13 cellular contexts compared by ENCODE assay signal in genomic region chr11:19739872-19740271, GRCh38. TPM values are rescaled to one million over a fixed set of nuclear protein-coding genes. Genes with fewer than 3 reads are reported as not detected.
DNase-seq lines count a peak whose midpoint lies in the region; ATAC-seq and TF ChIP-seq lines count a peak whose summit lies in the region.
"Had no signal": no experiment of that assay in that cellular context is flagged by ENCODE, and none has a peak within 500 bp of the region (broad histone marks: within the 10 kb centered on the region; RNA-seq: fewer than 3 reads in every experiment).

No MANE protein-coding gene starts in this region.

- no peak overlapping the region for H3K14ac ChIP-seq in trophoblast cell (ENCODE audit: low read length)

- no peak for TF ChIP-seq POLR2A in right lobe of liver (IDR thresholded peaks at IDR 0.05)

- H3K23ac ChIP-seq in trophoblast cell (ENCODE audit: low read length): no peak overlapping the region

- no peak overlapping the region for H4K8ac ChIP-seq in trophoblast cell (ENCODE audit: low read depth, low read length)

- peak; percentile 36 for ATAC-seq in Right ventricle myocardium superior (ENCODE audit: poor library complexity)
- ATAC-seq in right lobe of liver: peak in 2 of 4 donors; percentile 17 to 24
- ATAC-seq in HG03097 (IDR thresholded peaks at IDR 0.05; ENCODE audit: low FRiP score, unreplicated experiment): no peak

- no peak overlapping the region for H4K12ac ChIP-seq in trophoblast cell (ENCODE audit: low read depth, low read length)

- CTCF ChIA-PET in OCI-LY7 (lab: Charles Lee; ENCODE audit: unreplicated experiment): no interaction called here

- no peaks in the 10 kb centered on the region for H3K9me3 ChIP-seq in right atrium auricular region
- H3K9me3 ChIP-seq in right lobe of liver: no peaks in the 10 kb centered on the region
- no peaks in the 10 kb centered on the region for H3K9me3 ChIP-seq in OCI-LY7 (ENCODE audit: low read length)
- no peaks in the 10 kb centered on the region for H3K9me3 ChIP-seq in trophoblast cell (ENCODE audit: insufficient read depth, low read depth, low read length)
- H3K9me3 ChIP-seq: HAP-1, vagina had no signal

- H4K20me1 ChIP-seq in OCI-LY7 (ENCODE audit: insufficient read depth, low read length): no peaks in the 10 kb centered on the region

- H3K4me2 ChIP-seq in OCI-LY7 (ENCODE audit: low read length) (no peak overlapping the region), trophoblast cell (ENCODE audit: low read length) (no peak overlapping the region)

- peak in 1 of 2 donors; percentile 34 for TF ChIP-seq CTCF in right atrium auricular region (IDR thresholded peaks at IDR 0.05)
- peak in 3 of 4 donors; percentile 15 to 36 (median 28) for TF ChIP-seq CTCF in right lobe of liver (IDR thresholded peaks at IDR 0.05)
- no peak for TF ChIP-seq CTCF in OCI-LY7 (conservative IDR thresholded peaks at IDR 0.05; ENCODE audit: low read length)

- no TSS peak for BruUV-seq in OCI-LY7 (replicated peaks; lab: Mats Ljungman, UMichigan)

- H3K4me1 Mint-ChIP-seq in activated T-helper 1 cell treated with anti-CD3 and anti-CD28 coated beads, Interleukin-12 subunit alpha, Interleukin-12 subunit beta, Interleukin-2, Interleukin-4 antibody, amounts not matched to agents 30 ng/mL and 10 ng/mL and 1 ng/mL, durations not matched to agents 14 hours and 24 hours and 36 hours (ENCODE audit: low read depth): no peaks in the 10 kb centered on the region
- H3K4me1 Mint-ChIP-seq: activated naive CD4-positive, alpha-beta T cell treated with anti-CD3 and anti-CD28 coated beads, Interleukin-2, amount 10 ng/mL, durations not matched to agents 7 days and 5 days had no signal

- peak overlapping the region in 1 of 2 donors; percentile 5 for H3K27ac ChIP-seq in right atrium auricular region
- H3K27ac ChIP-seq in right lobe of liver: no peak overlapping the region
- no peak overlapping the region for H3K27ac ChIP-seq in OCI-LY7 (ENCODE audit: low read depth, low read length, poor library complexity, severe bottlenecking)
- H3K27ac ChIP-seq in trophoblast cell (ENCODE audit: low read depth, low read length): no peak overlapping the region
- H3K27ac ChIP-seq: vagina had no signal

- H3K27me3 Mint-ChIP-seq in activated T-helper 1 cell treated with anti-CD3 and anti-CD28 coated beads, Interleukin-12 subunit alpha, Interleukin-12 subunit beta, Interleukin-2, Interleukin-4 antibody, amounts not matched to agents 30 ng/mL and 10 ng/mL and 1 ng/mL, durations not matched to agents 14 hours and 24 hours and 36 hours (ENCODE audit: insufficient read depth): peaks cover 10% of the 10 kb centered on the region

- H2AFZ ChIP-seq in OCI-LY7 (ENCODE audit: low read length) (no peak overlapping the region), trophoblast cell (ENCODE audit: insufficient read depth, low read length, poor library complexity) (no peak overlapping the region)

- no peaks in the 10 kb centered on the region for H3K9me2 ChIP-seq in OCI-LY7 (ENCODE audit: insufficient read depth, low read length)

- no peak overlapping the region for H3K27ac Mint-ChIP-seq in activated T-helper 1 cell treated with anti-CD3 and anti-CD28 coated beads, Interleukin-12 subunit alpha, Interleukin-12 subunit beta, Interleukin-2, Interleukin-4 antibody, amounts not matched to agents 30 ng/mL and 10 ng/mL and 1 ng/mL, durations not matched to agents 14 hours and 24 hours and 36 hours
- H3K27ac Mint-ChIP-seq: activated naive CD4-positive, alpha-beta T cell treated with anti-CD3 and anti-CD28 coated beads, Interleukin-2, amount 10 ng/mL, durations not matched to agents 7 days and 5 days had no signal

- no peak overlapping the region for H2AK5ac ChIP-seq in trophoblast cell (ENCODE audit: low read length)

- no peak overlapping the region for H3K4me3 Mint-ChIP-seq in activated T-helper 1 cell treated with anti-CD3 and anti-CD28 coated beads, Interleukin-12 subunit alpha, Interleukin-12 subunit beta, Interleukin-2, Interleukin-4 antibody, amounts not matched to agents 30 ng/mL and 10 ng/mL and 1 ng/mL, durations not matched to agents 14 hours and 24 hours and 36 hours
- H3K4me3 Mint-ChIP-seq: activated naive CD4-positive, alpha-beta T cell treated with anti-CD3 and anti-CD28 coated beads, Interleukin-2, amount 10 ng/mL, durations not matched to agents 7 days and 5 days had no signal

- H3K4me1 ChIP-seq in right atrium auricular region (peaks cover 0 to 50% of the 10 kb centered on the region in 2 donors), right lobe of liver (no peaks in the 10 kb centered on the region), OCI-LY7 (ENCODE audit: insufficient read depth, low read length, poor library complexity, severe bottlenecking) (no peaks in the 10 kb centered on the region), trophoblast cell (ENCODE audit: control insufficient read depth in 1 of 2, insufficient read depth in 2 of 2, low read length in 2 of 2) (peaks cover 0 to 3% of the 10 kb centered on the region in 2 experiments)
- H3K4me1 ChIP-seq: HAP-1 had no signal

- DNase-seq in Right ventricle myocardium superior (no peak), right atrium auricular region (ENCODE audit: low spot score) (no peak), dermis blood vessel endothelial cell (peak; percentile 60), right lobe of liver (no peak), OCI-LY7 (ENCODE audit: low spot score) (no peak), trophoblast cell (no peak)
- DNase-seq in activated T-helper 1 cell treated with anti-CD3 and anti-CD28 coated beads, Interleukin-12 subunit alpha, Interleukin-12 subunit beta, Interleukin-2, Interleukin-4 antibody, amounts not matched to agents 30 ng/mL and 10 ng/mL and 1 ng/mL, durations not matched to agents 14 hours and 24 hours and 36 hours (ENCODE audit: low spot score): no peak
- DNase-seq: activated naive CD4-positive, alpha-beta T cell treated with anti-CD3 and anti-CD28 coated beads, Interleukin-2, amount 10 ng/mL, durations not matched to agents 7 days and 5 days; NCI-H510A treated with DMSO at 0.1 percent for 48 hours; stimulated activated CD4-positive, alpha-beta T cell treated with anti-CD3 and anti-CD28 coated beads, Interleukin-4, amount 100 ng/mL, for 24 hours had no signal

- no peak overlapping the region for H3K18ac ChIP-seq in trophoblast cell (ENCODE audit: low read length)

- no peaks in the 10 kb centered on the region for H3K36me3 ChIP-seq in right atrium auricular region
- no peaks in the 10 kb centered on the region for H3K36me3 ChIP-seq in right lobe of liver
- H3K36me3 ChIP-seq in OCI-LY7 (ENCODE audit: insufficient read depth, low read length): no peaks in the 10 kb centered on the region
- H3K36me3 ChIP-seq in trophoblast cell (ENCODE audit: control insufficient read depth in 1 of 2, insufficient read depth in 2 of 2, low read length in 2 of 2): no peaks in the 10 kb centered on the region
- H3K36me3 ChIP-seq: HAP-1, vagina had no signal

- no peak overlapping the region for H4K91ac ChIP-seq in trophoblast cell (ENCODE audit: low read depth, low read length)

- POLR2A ChIA-PET in OCI-LY7 (lab: Charles Lee): no interaction called here

- H3K9me3 Mint-ChIP-seq in activated T-helper 1 cell treated with anti-CD3 and anti-CD28 coated beads, Interleukin-12 subunit alpha, Interleukin-12 subunit beta, Interleukin-2, Interleukin-4 antibody, amounts not matched to agents 30 ng/mL and 10 ng/mL and 1 ng/mL, durations not matched to agents 14 hours and 24 hours and 36 hours: no peaks in the 10 kb centered on the region
- H3K9me3 Mint-ChIP-seq: activated naive CD4-positive, alpha-beta T cell treated with anti-CD3 and anti-CD28 coated beads, Interleukin-2, amount 10 ng/mL, durations not matched to agents 7 days and 5 days had no signal

- H3K4me3 ChIP-seq in right atrium auricular region: no peak overlapping the region
- no peak overlapping the region for H3K4me3 ChIP-seq in right lobe of liver
- H3K4me3 ChIP-seq in OCI-LY7 (ENCODE audit: low read depth, low read length, poor library complexity, severe bottlenecking): no peak overlapping the region
- H3K4me3 ChIP-seq in trophoblast cell (ENCODE audit: low read depth, low read length): no peak overlapping the region
- H3K4me3 ChIP-seq: HAP-1, vagina had no signal

- H3K79me2 ChIP-seq in OCI-LY7 (ENCODE audit: insufficient read depth, low read depth, low read length): no peaks in the 10 kb centered on the region
- H3K79me2 ChIP-seq in trophoblast cell (ENCODE audit: control insufficient read depth, insufficient read depth, low read length, poor library complexity): no peaks in the 10 kb centered on the region

- H2BK5ac ChIP-seq in trophoblast cell (ENCODE audit: low read depth, low read length, poor library complexity): no peak overlapping the region

- no peak overlapping the region for H3K4ac ChIP-seq in trophoblast cell (ENCODE audit: low read depth, low read length)

- H3K36me3 Mint-ChIP-seq in activated T-helper 1 cell treated with anti-CD3 and anti-CD28 coated beads, Interleukin-12 subunit alpha, Interleukin-12 subunit beta, Interleukin-2, Interleukin-4 antibody, amounts not matched to agents 30 ng/mL and 10 ng/mL and 1 ng/mL, durations not matched to agents 14 hours and 24 hours and 36 hours (ENCODE audit: low read depth): no peaks in the 10 kb centered on the region
- H3K36me3 Mint-ChIP-seq: activated naive CD4-positive, alpha-beta T cell treated with anti-CD3 and anti-CD28 coated beads, Interleukin-2, amount 10 ng/mL, durations not matched to agents 7 days and 5 days had no signal

- H3K9ac ChIP-seq in trophoblast cell (ENCODE audit: low read length): no peak overlapping the region

- WGBS in right lobe of liver (ENCODE audit: insufficient coverage, low coverage, low lambda C conversion rate, missing lambda C conversion rate): 83% methylated on average over 4 of the region's 4 CpGs
- no CpG with 5 or more reads among the region's 4 CpGs for WGBS in trophoblast cell (ENCODE audit: extremely low coverage, insufficient coverage, insufficient read length)

- H3K79me1 ChIP-seq in trophoblast cell (ENCODE audit: low read length): no peaks in the 10 kb centered on the region

- no peak overlapping the region for H2BK12ac ChIP-seq in trophoblast cell (ENCODE audit: low read length)

- H3K27me3 ChIP-seq in right atrium auricular region: no peaks in the 10 kb centered on the region
- no peaks in the 10 kb centered on the region for H3K27me3 ChIP-seq in right lobe of liver
- H3K27me3 ChIP-seq in trophoblast cell (ENCODE audit: insufficient read depth, low read length): no peaks in the 10 kb centered on the region
- H3K27me3 ChIP-seq: vagina had no signal

- intact Hi-C loops in Right ventricle myocardium superior (cut with DNase I) (loop anchor here (10.0 kb wide), 1 partner anchor 165 kb away; no protein-coding TSS in a partner anchor), right lobe of liver (cut with DNase I) (loop anchor here (5.0 to 10.0 kb wide), 2 partner anchors 178 to 425 kb away; no protein-coding TSS in a partner anchor), OCI-LY7 (cut with micrococcal nuclease; ENCODE audit: unreplicated experiment) (loop anchor here (5.0 kb wide), 1 partner anchor 673 kb away; no protein-coding TSS in a partner anchor)
- intact Hi-C loops in activated T-helper 1 cell treated with anti-CD3 and anti-CD28 coated beads, Interleukin-12 subunit alpha, Interleukin-12 subunit beta, Interleukin-2, Interleukin-4 antibody, amounts not matched to agents 30 ng/mL and 10 ng/mL and 1 ng/mL, durations not matched to agents 14 hours and 24 hours and 36 hours (cut with micrococcal nuclease): no loop called here

- H2BK120ac ChIP-seq in trophoblast cell (ENCODE audit: insufficient read depth, low read length, poor library complexity): no peak overlapping the region

RNA-seq across cellular contexts. Expression of gene NAV2, which starts 27.2 kb away (rescaled TPM):
- 10.5 TPM for total RNA-seq in Right ventricle myocardium superior
- total RNA-seq in right atrium auricular region: 10 to 100 TPM; 11.4 to 19.2 TPM
- 6.8 and 10.0 TPM in 2 replicates for total RNA-seq in dermis blood vessel endothelial cell
- total RNA-seq in right lobe of liver: 10 to 100 TPM; 15.5 to 69.2 (median 37.1) TPM
- total RNA-seq in OCI-LY7 (2014; rRNA removed; shearing (Covaris generic)): 0.06 and 0.39 TPM in 2 replicates
- 0.33 and 0.68 TPM in 2 replicates for total RNA-seq in OCI-LY7 (2022)
- polyA plus RNA-seq in trophoblast cell (2013): 36.1 and 37.2 TPM in 2 replicates
- 0.12 and 0.34 TPM in 2 replicates for total RNA-seq in activated T-helper 1 cell treated with anti-CD3 and anti-CD28 coated beads, Interleukin-12 subunit alpha, Interleukin-12 subunit beta, Interleukin-2, Interleukin-4 antibody, amounts not matched to agents 30 ng/mL and 10 ng/mL and 1 ng/mL, durations not matched to agents 14 hours and 24 hours and 36 hours
